In the genomic region with DNA sequence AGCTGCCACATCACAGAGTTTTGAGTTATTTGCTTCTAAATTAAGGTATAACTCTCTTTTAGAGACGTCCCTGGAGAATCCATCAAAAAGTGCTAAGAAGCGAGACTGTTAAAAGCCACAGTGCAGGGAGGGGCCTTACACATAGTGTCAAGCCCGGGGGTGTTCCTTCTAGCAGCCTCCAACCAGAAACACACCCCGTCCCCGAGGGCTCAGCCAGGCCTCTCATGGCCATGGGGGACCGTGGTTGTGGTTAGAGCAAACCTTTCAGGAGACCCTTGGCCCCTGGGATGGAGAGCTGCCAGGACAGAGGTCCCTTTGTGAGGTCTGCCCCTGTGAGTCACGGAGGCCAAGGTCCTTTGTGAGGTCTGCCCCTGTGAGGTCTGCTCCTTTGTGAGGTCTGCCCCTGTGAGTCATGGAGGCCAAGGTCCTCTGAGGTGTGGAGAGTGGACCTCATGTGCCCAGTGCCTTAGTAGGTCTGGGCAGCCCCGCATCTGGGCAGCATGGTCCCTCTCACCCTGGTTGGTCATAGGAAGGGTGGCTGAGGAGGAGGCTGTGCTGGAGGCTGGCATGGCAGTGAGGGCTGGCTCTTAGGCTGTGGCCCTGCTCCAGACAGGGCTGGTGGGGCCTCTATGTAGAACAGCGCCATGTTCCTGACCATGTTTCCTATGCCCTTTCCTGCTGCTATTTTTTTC, we compare ENCODE assay signal across 1 cellular context.
TF ChIP-seq lines count a peak whose summit lies in the region.

No MANE protein-coding gene starts in this region.

TF ChIP-seq in HepG2, 621 proteins besides CTCF, POLR2A, EP300 and RAD21 (continued from another document and continues in another):
- TF ChIP-seq ELF1 (CRISPR knock-in tag; IDR thresholded peaks at IDR 0.05), result peak; percentile 30; the same call in 1 of the 2 replicates
- TF ChIP-seq, protein P1, sequence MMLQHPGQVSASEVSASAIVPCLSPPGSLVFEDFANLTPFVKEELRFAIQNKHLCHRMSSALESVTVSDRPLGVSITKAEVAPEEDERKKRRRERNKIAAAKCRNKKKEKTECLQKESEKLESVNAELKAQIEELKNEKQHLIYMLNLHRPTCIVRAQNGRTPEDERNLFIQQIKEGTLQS (CRISPR knock-in tag; IDR thresholded peaks at IDR 0.05), result peak; percentile 98
- TF ChIP-seq SMC3 (IDR thresholded peaks at IDR 0.05; ENCODE audit: low read length), result peak; percentile 19; the same call in 1 of the 2 replicates
- TF ChIP-seq, protein P2, sequence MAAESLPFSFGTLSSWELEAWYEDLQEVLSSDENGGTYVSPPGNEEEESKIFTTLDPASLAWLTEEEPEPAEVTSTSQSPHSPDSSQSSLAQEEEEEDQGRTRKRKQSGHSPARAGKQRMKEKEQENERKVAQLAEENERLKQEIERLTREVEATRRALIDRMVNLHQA (CRISPR knock-in tag; IDR thresholded peaks at IDR 0.05), result no peak
- TF ChIP-seq, protein P3, sequence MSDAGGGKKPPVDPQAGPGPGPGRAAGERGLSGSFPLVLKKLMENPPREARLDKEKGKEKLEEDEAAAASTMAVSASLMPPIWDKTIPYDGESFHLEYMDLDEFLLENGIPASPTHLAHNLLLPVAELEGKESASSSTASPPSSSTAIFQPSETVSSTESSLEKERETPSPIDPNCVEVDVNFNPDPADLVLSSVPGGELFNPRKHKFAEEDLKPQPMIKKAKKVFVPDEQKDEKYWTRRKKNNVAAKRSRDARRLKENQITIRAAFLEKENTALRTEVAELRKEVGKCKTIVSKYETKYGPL (CRISPR knock-in tag; IDR thresholded peaks at IDR 0.05), result no peak
- TF ChIP-seq, protein P4, sequence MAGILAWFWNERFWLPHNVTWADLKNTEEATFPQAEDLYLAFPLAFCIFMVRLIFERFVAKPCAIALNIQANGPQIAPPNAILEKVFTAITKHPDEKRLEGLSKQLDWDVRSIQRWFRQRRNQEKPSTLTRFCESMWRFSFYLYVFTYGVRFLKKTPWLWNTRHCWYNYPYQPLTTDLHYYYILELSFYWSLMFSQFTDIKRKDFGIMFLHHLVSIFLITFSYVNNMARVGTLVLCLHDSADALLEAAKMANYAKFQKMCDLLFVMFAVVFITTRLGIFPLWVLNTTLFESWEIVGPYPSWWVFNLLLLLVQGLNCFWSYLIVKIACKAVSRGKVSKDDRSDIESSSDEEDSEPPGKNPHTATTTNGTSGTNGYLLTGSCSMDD (CRISPR knock-in tag; IDR thresholded peaks at IDR 0.05), result no peak
- TF ChIP-seq, protein P5, sequence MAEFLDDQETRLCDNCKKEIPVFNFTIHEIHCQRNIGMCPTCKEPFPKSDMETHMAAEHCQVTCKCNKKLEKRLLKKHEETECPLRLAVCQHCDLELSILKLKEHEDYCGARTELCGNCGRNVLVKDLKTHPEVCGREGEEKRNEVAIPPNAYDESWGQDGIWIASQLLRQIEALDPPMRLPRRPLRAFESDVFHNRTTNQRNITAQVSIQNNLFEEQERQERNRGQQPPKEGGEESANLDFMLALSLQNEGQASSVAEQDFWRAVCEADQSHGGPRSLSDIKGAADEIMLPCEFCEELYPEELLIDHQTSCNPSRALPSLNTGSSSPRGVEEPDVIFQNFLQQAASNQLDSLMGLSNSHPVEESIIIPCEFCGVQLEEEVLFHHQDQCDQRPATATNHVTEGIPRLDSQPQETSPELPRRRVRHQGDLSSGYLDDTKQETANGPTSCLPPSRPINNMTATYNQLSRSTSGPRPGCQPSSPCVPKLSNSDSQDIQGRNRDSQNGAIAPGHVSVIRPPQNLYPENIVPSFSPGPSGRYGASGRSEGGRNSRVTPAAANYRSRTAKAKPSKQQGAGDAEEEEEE (CRISPR knock-in tag; IDR thresholded peaks at IDR 0.05; ENCODE audit: borderline replicate concordance), result no peak
- TF ChIP-seq, protein P6, sequence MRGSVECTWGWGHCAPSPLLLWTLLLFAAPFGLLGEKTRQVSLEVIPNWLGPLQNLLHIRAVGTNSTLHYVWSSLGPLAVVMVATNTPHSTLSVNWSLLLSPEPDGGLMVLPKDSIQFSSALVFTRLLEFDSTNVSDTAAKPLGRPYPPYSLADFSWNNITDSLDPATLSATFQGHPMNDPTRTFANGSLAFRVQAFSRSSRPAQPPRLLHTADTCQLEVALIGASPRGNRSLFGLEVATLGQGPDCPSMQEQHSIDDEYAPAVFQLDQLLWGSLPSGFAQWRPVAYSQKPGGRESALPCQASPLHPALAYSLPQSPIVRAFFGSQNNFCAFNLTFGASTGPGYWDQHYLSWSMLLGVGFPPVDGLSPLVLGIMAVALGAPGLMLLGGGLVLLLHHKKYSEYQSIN (CRISPR knock-in tag; IDR thresholded peaks at IDR 0.05; ENCODE audit: borderline replicate concordance), result no peak
- TF ChIP-seq NFE2 (CRISPR knock-in tag; IDR thresholded peaks at IDR 0.05), result no peak
- 0 out of 2 replicates have a peak, but pooled peaks have one; percentile 24 for TF ChIP-seq ZNF232 (CRISPR knock-in tag; IDR thresholded peaks at IDR 0.05; ENCODE audit: borderline replicate concordance)
- no peak for TF ChIP-seq NFE2L1 (CRISPR knock-in tag; IDR thresholded peaks at IDR 0.05; ENCODE audit: borderline replicate concordance)
- no peak for TF ChIP-seq ZNF224 (CRISPR knock-in tag; IDR thresholded peaks at IDR 0.05)
- no peak for TF ChIP-seq SRSF4 (IDR thresholded peaks at IDR 0.05; ENCODE audit: low read depth, low read length, poor library complexity, severe bottlenecking)
- no peak for TF ChIP-seq ZFP36L2 (CRISPR knock-in tag; IDR thresholded peaks at IDR 0.05)
- TF ChIP-seq MATR3 (CRISPR knock-in tag; IDR thresholded peaks at IDR 0.05), result no peak
- peak; percentile 92 for TF ChIP-seq ZFX (CRISPR knock-in tag; IDR thresholded peaks at IDR 0.05; ENCODE audit: low read depth)
- TF ChIP-seq SAFB2 (CRISPR knock-in tag; IDR thresholded peaks at IDR 0.05; ENCODE audit: borderline replicate concordance, low read depth), result no peak; the same call in 1 of the 2 replicates
- no peak for TF ChIP-seq ARHGAP35 (CRISPR knock-in tag; IDR thresholded peaks at IDR 0.05; ENCODE audit: borderline replicate concordance)
- no peak for TF ChIP-seq PTBP1 (IDR thresholded peaks at IDR 0.05; ENCODE audit: low read depth, low read length, poor library complexity, severe bottlenecking)
- peak; percentile 47; the same call in 1 of the 2 replicates for TF ChIP-seq PPARG (CRISPR knock-in tag; conservative IDR thresholded peaks at IDR 0.05)
- TF ChIP-seq CEBPG (CRISPR knock-in tag; IDR thresholded peaks at IDR 0.05), result no peak
- TF ChIP-seq, protein P7, sequence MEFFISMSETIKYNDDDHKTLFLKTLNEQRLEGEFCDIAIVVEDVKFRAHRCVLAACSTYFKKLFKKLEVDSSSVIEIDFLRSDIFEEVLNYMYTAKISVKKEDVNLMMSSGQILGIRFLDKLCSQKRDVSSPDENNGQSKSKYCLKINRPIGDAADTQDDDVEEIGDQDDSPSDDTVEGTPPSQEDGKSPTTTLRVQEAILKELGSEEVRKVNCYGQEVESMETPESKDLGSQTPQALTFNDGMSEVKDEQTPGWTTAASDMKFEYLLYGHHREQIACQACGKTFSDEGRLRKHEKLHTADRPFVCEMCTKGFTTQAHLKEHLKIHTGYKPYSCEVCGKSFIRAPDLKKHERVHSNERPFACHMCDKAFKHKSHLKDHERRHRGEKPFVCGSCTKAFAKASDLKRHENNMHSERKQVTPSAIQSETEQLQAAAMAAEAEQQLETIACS (CRISPR knock-in tag; IDR thresholded peaks at IDR 0.05), result no peak
- peak; percentile 74 for TF ChIP-seq CREB1 (IDR thresholded peaks at IDR 0.05)
- peak; percentile 40; the same call in 1 of the 2 replicates for TF ChIP-seq CREB1 (CRISPR knock-in tag; IDR thresholded peaks at IDR 0.05)
- no peak for TF ChIP-seq ZBTB1 (CRISPR knock-in tag; IDR thresholded peaks at IDR 0.05; ENCODE audit: borderline replicate concordance)
- TF ChIP-seq ZNF329 (CRISPR knock-in tag; IDR thresholded peaks at IDR 0.05; ENCODE audit: low read depth), result no peak
- TF ChIP-seq SAP130 (CRISPR knock-in tag; IDR thresholded peaks at IDR 0.05; ENCODE audit: low read depth), result peak; percentile 83
- TF ChIP-seq, protein P8, sequence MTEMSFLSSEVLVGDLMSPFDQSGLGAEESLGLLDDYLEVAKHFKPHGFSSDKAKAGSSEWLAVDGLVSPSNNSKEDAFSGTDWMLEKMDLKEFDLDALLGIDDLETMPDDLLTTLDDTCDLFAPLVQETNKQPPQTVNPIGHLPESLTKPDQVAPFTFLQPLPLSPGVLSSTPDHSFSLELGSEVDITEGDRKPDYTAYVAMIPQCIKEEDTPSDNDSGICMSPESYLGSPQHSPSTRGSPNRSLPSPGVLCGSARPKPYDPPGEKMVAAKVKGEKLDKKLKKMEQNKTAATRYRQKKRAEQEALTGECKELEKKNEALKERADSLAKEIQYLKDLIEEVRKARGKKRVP (CRISPR knock-in tag; IDR thresholded peaks at IDR 0.05), result peak in 1 of 2 experiments; percentile 73; a peak in 2 of 4 replicates
- no peak for TF ChIP-seq ZSCAN20 (CRISPR knock-in tag; IDR thresholded peaks at IDR 0.05; ENCODE audit: borderline replicate concordance)
- TF ChIP-seq, protein P9, sequence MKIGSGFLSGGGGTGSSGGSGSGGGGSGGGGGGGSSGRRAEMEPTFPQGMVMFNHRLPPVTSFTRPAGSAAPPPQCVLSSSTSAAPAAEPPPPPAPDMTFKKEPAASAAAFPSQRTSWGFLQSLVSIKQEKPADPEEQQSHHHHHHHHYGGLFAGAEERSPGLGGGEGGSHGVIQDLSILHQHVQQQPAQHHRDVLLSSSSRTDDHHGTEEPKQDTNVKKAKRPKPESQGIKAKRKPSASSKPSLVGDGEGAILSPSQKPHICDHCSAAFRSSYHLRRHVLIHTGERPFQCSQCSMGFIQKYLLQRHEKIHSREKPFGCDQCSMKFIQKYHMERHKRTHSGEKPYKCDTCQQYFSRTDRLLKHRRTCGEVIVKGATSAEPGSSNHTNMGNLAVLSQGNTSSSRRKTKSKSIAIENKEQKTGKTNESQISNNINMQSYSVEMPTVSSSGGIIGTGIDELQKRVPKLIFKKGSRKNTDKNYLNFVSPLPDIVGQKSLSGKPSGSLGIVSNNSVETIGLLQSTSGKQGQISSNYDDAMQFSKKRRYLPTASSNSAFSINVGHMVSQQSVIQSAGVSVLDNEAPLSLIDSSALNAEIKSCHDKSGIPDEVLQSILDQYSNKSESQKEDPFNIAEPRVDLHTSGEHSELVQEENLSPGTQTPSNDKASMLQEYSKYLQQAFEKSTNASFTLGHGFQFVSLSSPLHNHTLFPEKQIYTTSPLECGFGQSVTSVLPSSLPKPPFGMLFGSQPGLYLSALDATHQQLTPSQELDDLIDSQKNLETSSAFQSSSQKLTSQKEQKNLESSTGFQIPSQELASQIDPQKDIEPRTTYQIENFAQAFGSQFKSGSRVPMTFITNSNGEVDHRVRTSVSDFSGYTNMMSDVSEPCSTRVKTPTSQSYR (CRISPR knock-in tag; IDR thresholded peaks at IDR 0.05; ENCODE audit: borderline replicate concordance), result peak; percentile 70; the same call in 1 of the 2 replicates
- TF ChIP-seq ZC3H4 (CRISPR knock-in tag; IDR thresholded peaks at IDR 0.05; ENCODE audit: borderline replicate concordance), result no peak
- no peak for TF ChIP-seq SCMH1 (CRISPR knock-in tag; IDR thresholded peaks at IDR 0.05; ENCODE audit: borderline replicate concordance)
- no peak; the same call in 1 of the 2 replicates for TF ChIP-seq AKAP8 (CRISPR knock-in tag; IDR thresholded peaks at IDR 0.05)
- peak; percentile 63; the same call in 1 of the 2 replicates for TF ChIP-seq HOXD1 (CRISPR knock-in tag; IDR thresholded peaks at IDR 0.05)
- TF ChIP-seq ZSCAN30 (CRISPR knock-in tag; IDR thresholded peaks at IDR 0.05), result no peak
- TF ChIP-seq MZF1 (CRISPR knock-in tag; IDR thresholded peaks at IDR 0.05; ENCODE audit: borderline replicate concordance), result no peak
- 0 out of 2 replicates have a peak, but pooled peaks have one; percentile 67 for TF ChIP-seq ZIK1 (CRISPR knock-in tag; IDR thresholded peaks at IDR 0.05; ENCODE audit: borderline replicate concordance, low read depth)
- TF ChIP-seq TEAD3 (CRISPR knock-in tag; optimal IDR thresholded peaks at IDR 0.05; ENCODE audit: borderline replicate concordance), result peak; percentile 80
- TF ChIP-seq ZNF724P (CRISPR knock-in tag; IDR thresholded peaks at IDR 0.05; ENCODE audit: borderline replicate concordance), result no peak; the same call in 1 of the 2 replicates
- TF ChIP-seq KLF13 (CRISPR knock-in tag; IDR thresholded peaks at IDR 0.05), result no peak
- no peak for TF ChIP-seq FOXA1 (IDR thresholded peaks at IDR 0.05)
- peak; percentile 3 for TF ChIP-seq FOXA1 (CRISPR knock-in tag; IDR thresholded peaks at IDR 0.05)
- TF ChIP-seq ETV5 (CRISPR knock-in tag; IDR thresholded peaks at IDR 0.05; ENCODE audit: borderline replicate concordance), result peak; percentile 34; the same call in 1 of the 2 replicates
- TF ChIP-seq RFXANK (CRISPR knock-in tag; IDR thresholded peaks at IDR 0.05), result no peak
- TF ChIP-seq ZNF382 (CRISPR knock-in tag; IDR thresholded peaks at IDR 0.05; ENCODE audit: borderline replicate concordance), result no peak
- no peak for TF ChIP-seq NKX3-1 (CRISPR knock-in tag; IDR thresholded peaks at IDR 0.05)
- no peak for TF ChIP-seq REXO4 (CRISPR knock-in tag; IDR thresholded peaks at IDR 0.05; ENCODE audit: borderline replicate concordance)
- TF ChIP-seq, protein P10, sequence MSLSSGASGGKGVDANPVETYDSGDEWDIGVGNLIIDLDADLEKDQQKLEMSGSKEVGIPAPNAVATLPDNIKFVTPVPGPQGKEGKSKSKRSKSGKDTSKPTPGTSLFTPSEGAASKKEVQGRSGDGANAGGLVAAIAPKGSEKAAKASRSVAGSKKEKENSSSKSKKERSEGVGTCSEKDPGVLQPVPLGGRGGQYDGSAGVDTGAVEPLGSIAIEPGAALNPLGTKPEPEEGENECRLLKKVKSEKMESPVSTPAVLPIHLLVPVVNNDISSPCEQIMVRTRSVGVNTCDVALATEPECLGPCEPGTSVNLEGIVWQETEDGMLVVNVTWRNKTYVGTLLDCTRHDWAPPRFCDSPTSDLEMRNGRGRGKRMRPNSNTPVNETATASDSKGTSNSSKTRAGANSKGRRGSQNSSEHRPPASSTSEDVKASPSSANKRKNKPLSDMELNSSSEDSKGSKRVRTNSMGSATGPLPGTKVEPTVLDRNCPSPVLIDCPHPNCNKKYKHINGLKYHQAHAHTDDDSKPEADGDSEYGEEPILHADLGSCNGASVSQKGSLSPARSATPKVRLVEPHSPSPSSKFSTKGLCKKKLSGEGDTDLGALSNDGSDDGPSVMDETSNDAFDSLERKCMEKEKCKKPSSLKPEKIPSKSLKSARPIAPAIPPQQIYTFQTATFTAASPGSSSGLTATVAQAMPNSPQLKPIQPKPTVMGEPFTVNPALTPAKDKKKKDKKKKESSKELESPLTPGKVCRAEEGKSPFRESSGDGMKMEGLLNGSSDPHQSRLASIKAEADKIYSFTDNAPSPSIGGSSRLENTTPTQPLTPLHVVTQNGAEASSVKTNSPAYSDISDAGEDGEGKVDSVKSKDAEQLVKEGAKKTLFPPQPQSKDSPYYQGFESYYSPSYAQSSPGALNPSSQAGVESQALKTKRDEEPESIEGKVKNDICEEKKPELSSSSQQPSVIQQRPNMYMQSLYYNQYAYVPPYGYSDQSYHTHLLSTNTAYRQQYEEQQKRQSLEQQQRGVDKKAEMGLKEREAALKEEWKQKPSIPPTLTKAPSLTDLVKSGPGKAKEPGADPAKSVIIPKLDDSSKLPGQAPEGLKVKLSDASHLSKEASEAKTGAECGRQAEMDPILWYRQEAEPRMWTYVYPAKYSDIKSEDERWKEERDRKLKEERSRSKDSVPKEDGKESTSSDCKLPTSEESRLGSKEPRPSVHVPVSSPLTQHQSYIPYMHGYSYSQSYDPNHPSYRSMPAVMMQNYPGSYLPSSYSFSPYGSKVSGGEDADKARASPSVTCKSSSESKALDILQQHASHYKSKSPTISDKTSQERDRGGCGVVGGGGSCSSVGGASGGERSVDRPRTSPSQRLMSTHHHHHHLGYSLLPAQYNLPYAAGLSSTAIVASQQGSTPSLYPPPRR (CRISPR knock-in tag; IDR thresholded peaks at IDR 0.05; ENCODE audit: borderline replicate concordance), result peak; percentile 94
- TF ChIP-seq ZNF737 (CRISPR knock-in tag; IDR thresholded peaks at IDR 0.05; ENCODE audit: borderline replicate concordance), result no peak
- peak; percentile 64; the same call in 1 of the 2 replicates for TF ChIP-seq ZNF749 (CRISPR knock-in tag; IDR thresholded peaks at IDR 0.05; ENCODE audit: borderline replicate concordance)
